ENCODE assay signal across 1 cellular context in the genomic region with DNA sequence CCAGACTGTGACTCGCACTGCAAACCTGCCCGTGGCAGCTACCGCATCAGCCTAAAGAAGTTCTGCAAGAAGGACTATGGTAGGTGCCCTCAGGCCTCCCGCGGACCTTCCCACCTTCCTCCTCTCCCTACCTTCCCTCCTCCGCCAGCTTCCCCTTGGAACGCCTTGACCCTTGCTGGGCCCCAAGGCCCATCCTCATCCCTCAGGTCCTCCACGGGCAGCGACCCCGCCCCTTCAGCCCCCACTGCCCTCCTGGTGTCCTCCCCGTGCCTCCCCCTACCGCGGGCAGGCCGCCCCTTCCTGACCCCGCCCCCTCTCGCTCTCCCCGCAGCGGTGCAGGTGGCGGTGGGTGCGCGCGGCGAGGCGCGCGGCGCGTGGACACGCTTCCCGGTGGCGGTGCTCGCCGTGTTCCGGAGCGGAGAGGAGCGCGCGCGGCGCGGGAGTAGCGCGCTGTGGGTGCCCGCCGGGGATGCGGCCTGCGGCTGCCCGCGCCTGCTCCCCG.
TF ChIP-seq lines count a peak whose summit lies in the region.

No MANE protein-coding gene starts in this region.

TF ChIP-seq in SK-N-SH, 30 proteins besides CTCF, POLR2A, EP300 and RAD21 (continued from another document):
- TF ChIP-seq, protein P1, sequence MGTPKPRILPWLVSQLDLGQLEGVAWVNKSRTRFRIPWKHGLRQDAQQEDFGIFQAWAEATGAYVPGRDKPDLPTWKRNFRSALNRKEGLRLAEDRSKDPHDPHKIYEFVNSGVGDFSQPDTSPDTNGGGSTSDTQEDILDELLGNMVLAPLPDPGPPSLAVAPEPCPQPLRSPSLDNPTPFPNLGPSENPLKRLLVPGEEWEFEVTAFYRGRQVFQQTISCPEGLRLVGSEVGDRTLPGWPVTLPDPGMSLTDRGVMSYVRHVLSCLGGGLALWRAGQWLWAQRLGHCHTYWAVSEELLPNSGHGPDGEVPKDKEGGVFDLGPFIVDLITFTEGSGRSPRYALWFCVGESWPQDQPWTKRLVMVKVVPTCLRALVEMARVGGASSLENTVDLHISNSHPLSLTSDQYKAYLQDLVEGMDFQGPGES (IDR thresholded peaks at IDR 0.05; ENCODE audit: low read depth, low read length): no peak
- TF ChIP-seq GATA2 (CRISPR knock-in tag; IDR thresholded peaks at IDR 0.05) (no peak), MEF2A (IDR thresholded peaks at IDR 0.05; ENCODE audit: borderline replicate concordance, low read depth) (no peak)
TF ChIP-seq in SK-N-SH: peak in this region for 0.
